8 cellular contexts compared by ENCODE assay signal in the genomic region with DNA sequence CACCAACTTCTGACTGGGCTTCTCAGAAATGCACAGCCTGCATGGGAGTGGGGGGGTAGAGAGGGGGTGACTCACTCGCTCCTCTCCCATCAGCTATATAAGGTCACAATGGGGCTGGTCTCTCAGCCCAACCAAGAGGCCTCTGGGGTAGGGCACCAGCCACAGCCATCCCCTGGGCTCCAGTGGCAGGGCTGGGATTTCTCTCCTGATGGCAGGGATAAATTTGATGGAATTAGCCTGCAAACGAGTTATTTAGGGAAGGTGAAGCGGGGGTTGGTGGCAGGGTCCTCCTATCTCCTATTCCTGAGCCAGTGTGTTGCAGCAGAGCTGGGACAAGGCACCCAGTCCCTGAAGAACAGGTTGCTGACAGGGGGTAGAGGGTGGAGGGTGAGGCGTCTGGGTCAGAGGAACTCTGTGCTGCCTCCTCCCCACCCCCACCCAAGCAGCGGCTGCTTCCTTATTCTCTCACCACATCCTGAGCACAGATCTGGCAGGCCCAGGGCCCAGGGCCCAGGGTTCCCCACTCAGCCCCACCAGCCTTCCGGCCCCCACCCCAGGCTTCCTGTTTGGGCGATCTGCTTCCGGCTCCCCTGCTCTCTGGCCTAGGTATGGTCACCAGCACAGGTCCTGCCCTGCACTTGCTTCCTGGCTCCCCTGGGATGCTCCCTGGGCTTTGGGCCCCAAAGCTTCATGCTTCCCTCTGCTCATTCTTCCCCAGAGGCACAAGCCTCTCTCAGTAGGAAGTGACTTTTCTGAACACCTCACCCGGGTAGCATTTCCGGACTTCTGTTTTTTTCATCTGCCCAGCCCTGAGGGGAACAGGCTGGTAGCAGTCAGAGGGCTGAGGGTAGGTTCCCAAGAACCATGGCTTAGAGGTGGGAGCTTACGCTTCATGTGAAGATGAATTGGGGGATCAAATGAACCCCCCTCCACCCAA. TPM values are rescaled to one million over a fixed set of nuclear protein-coding genes. Genes with fewer than 3 reads are reported as not detected.
DNase-seq lines count a peak whose midpoint lies in the region; ATAC-seq, FAIRE-seq and TF ChIP-seq lines count a peak whose summit lies in the region.

No MANE protein-coding gene starts in this region.

- peaks cover 5% of the 10 kb centered on the region for H3K36me3 Mint-ChIP-seq in glutamatergic neuron (ENCODE audit: unreplicated experiment)

- H3K27me3 ChIP-seq in SJSA1 (replicated peaks) (no peaks in the 10 kb centered on the region), pancreas (no peaks in the 10 kb centered on the region), thymus (ENCODE audit: control insufficient read depth, insufficient read depth) (no peaks in the 10 kb centered on the region)

- TF ChIP-seq CTCF in glutamatergic neuron (IDR thresholded peaks at IDR 0.05; ENCODE audit: partially characterized antibody, unreplicated experiment) (no peak), pancreas (IDR thresholded peaks at IDR 0.05) (no peak)

- peak; percentile 96 for DNase-seq in SJSA1 (ENCODE audit: low read depth in 1 of 2, low spot score in 2 of 2)
- DNase-seq in activated naive CD4-positive, alpha-beta T cell treated with Interleukin-2 at 50 U/mL for 16 hours: peak; percentile 86
- DNase-seq in glutamatergic neuron: no peak
- DNase-seq in pancreas: peak in 5 of 6 donors; percentile 45 to 75 (median 66)
- no peak for DNase-seq in NCI-H2196 (lab: John Stamatoyannopoulos, UW; ENCODE audit: unreplicated experiment)

- H3K9me3 Mint-ChIP-seq in glutamatergic neuron (ENCODE audit: unreplicated experiment): peaks cover 12% of the 10 kb centered on the region

- WGBS in pancreas, 2 donors: 47 to 51% methylated on average over 10 to 11 of the region's 11 CpGs
- 3% methylated on average over 11 of the region's 11 CpGs for WGBS in thymus

- H3K4me1 Mint-ChIP-seq in glutamatergic neuron (ENCODE audit: low read depth, unreplicated experiment): peaks cover 35% of the 10 kb centered on the region

- peaks cover 77% of the 10 kb centered on the region for H3K36me3 ChIP-seq in SJSA1
- no peaks in the 10 kb centered on the region for H3K36me3 ChIP-seq in pancreas
- peaks cover 28% of the 10 kb centered on the region for H3K36me3 ChIP-seq in thymus (ENCODE audit: control insufficient read depth, insufficient read depth)

- H3K27ac ChIP-seq in SJSA1 (peak overlapping the region; percentile 73), pancreas (peak overlapping the region; percentile 34 to 93 (median 64)), thymus (ENCODE audit: low read depth) (peak overlapping the region; percentile 99)

- H3K27me3 Mint-ChIP-seq in glutamatergic neuron (ENCODE audit: unreplicated experiment): peaks cover 24% of the 10 kb centered on the region

- H3K4me1 ChIP-seq in SJSA1 (replicated peaks) (peaks cover 60% of the 10 kb centered on the region), pancreas (no peaks in the 10 kb centered on the region), thymus (ENCODE audit: control insufficient read depth, insufficient read depth, low read length) (peaks cover 33% of the 10 kb centered on the region)

- H3K4me3 ChIP-seq in SJSA1: peak overlapping the region; percentile 65
- peak overlapping the region in 3 of 4 donors; percentile 18 to 78 (median 65) for H3K4me3 ChIP-seq in pancreas
- H3K4me3 ChIP-seq in thymus (ENCODE audit: low read length): peak overlapping the region; percentile 65

- ATAC-seq in GM18907 (IDR thresholded peaks at IDR 0.05; ENCODE audit: unreplicated experiment) (peak; percentile 35), HG03103 (IDR thresholded peaks at IDR 0.05; ENCODE audit: low read depth, unreplicated experiment) (peak; percentile 42), pancreas (peak in 3 of 4 donors; percentile 11 to 30 (median 11))

- intact Hi-C loops in pancreas (cut with DNase I): loop anchor here in 2 of 3 donors (5.0 kb wide), 2 partner anchors 40 to 45 kb away; partner anchors contain the start of gene TUBB (in 1 of the 2)

- H3K4me3 Mint-ChIP-seq in glutamatergic neuron (ENCODE audit: unreplicated experiment): peak overlapping the region; percentile 97

- H3K27ac Mint-ChIP-seq in glutamatergic neuron (ENCODE audit: unreplicated experiment): peak overlapping the region; percentile 86

- no peaks in the 10 kb centered on the region for H3K9me3 ChIP-seq in SJSA1 (replicated peaks)
- no peaks in the 10 kb centered on the region for H3K9me3 ChIP-seq in pancreas
- no peaks in the 10 kb centered on the region for H3K9me3 ChIP-seq in thymus (ENCODE audit: control insufficient read depth)

- no peak for FAIRE-seq in pancreas (lab: Jason Lieb, UNC)

RNA-seq across cellular contexts. Expression of gene PPP1R18, which starts 4.0 kb away (rescaled TPM):
- total RNA-seq in SJSA1 (2014; rRNA removed; shearing (Covaris generic)): 53.2 and 76.8 TPM in 2 replicates
- total RNA-seq in glutamatergic neuron (ENCODE audit: unreplicated experiment) (175 TPM), pancreas (10 to 100 TPM in 2 of 6 donors, 1 to 10 TPM in 4; 5.3 to 27.2 (median 7.8) TPM)
- polyA plus RNA-seq in pancreas (10 to 100 TPM; 25.8 to 27.1 TPM), thymus (115 TPM)

RNA-seq across cellular contexts. Expression of gene NRM, which starts 8.3 kb away (rescaled TPM):
- 6.8 and 10.0 TPM in 2 replicates for total RNA-seq in SJSA1 (2014; rRNA removed; shearing (Covaris generic))
- total RNA-seq in glutamatergic neuron (ENCODE audit: unreplicated experiment) (52.2 TPM), pancreas (1 to 10 TPM; 3.3 to 7.9 (median 4.6) TPM)
- polyA plus RNA-seq in pancreas (10 to 100 TPM; 18.2 to 23.6 TPM), thymus (10.4 TPM)

RNA-seq across cellular contexts. Expression of gene DHX16, which starts 9.6 kb away (rescaled TPM):
- total RNA-seq in SJSA1 (2014; rRNA removed; shearing (Covaris generic)): 59.5 and 86.3 TPM in 2 replicates
- total RNA-seq in glutamatergic neuron (ENCODE audit: unreplicated experiment) (26.9 TPM), pancreas (10 to 100 TPM; 10.9 to 16.2 (median 13.0) TPM)
- polyA plus RNA-seq in pancreas (10 to 100 TPM; 41.1 to 44.4 TPM), thymus (48.0 TPM)

RNA-seq across cellular contexts. Expression of gene MDC1, which starts 34.6 kb away (rescaled TPM):
- 8.4 and 8.6 TPM in 2 replicates for total RNA-seq in SJSA1 (2014; rRNA removed; shearing (Covaris generic))
- total RNA-seq in glutamatergic neuron (ENCODE audit: unreplicated experiment) (50.4 TPM), pancreas (10 to 100 TPM; 12.3 to 18.7 (median 13.5) TPM)
- polyA plus RNA-seq in pancreas (10 to 100 TPM; 18.9 to 28.0 TPM), thymus (21.6 TPM)

RNA-seq across cellular contexts. Expression of gene C6orf136, which starts 35.5 kb away (rescaled TPM):
- 4.9 and 15.8 TPM in 2 replicates for total RNA-seq in SJSA1 (2014; rRNA removed; shearing (Covaris generic))
- total RNA-seq in glutamatergic neuron (ENCODE audit: unreplicated experiment) (13.7 TPM), pancreas (10 to 100 TPM in 3 of 6 donors, 1 to 10 TPM in 3; 7.9 to 12.9 (median 9.9) TPM)
- polyA plus RNA-seq in pancreas (10 to 100 TPM; 33.9 to 57.1 TPM), thymus (24.0 TPM)

Comparison
In these comparisons a context has a peak if more than half of its experiments do, and no peak if none do; other contexts are left out.
1. DNase-seq: peak in SJSA1 (2 of 2), activated naive CD4-positive, alpha-beta T cell treated with Interleukin-2 at 50 U/mL for 16 hours (single experiment) and pancreas (5 of 6); none in glutamatergic neuron (single experiment) and NCI-H2196 (single experiment).
2. Peak in every context shown above with its lines, with median percentiles within 50 percentile points of each other: ATAC-seq, H3K27ac ChIP-seq and H3K4me3 ChIP-seq.